In the genomic region with DNA sequence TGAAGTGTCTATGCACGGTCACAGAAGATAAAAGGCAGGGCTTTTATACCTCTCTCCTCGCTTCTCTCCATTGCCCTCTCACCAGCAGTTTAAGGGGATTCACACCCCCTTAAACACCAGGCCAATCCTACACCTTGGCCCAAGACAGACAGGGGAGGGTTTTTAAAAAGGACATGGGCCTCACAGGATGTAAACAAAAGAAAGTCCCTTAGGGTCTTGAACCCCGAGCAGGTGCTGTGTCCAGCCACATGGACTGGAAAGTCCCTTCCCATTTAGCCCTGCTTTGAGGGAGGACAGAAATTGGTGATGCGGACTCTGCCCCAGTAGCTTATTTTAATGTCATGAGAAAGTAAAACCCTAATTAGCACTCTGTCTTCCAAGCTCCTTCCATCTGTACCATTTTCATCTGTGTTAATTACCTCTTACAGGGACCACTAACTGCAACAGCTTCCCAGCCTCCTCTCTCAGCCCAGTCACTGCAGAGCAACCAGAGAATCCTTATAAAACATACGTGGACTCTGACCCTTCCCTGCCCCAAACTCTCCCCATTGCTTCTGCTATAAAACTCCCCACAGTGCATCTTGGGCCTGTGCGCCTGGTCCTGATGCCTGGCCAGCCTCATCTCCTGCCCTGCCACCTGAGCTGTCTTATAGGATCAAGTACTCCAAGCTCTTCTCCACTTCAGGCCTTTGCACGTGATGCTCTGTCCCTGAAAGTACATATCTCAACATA, we compare ENCODE assay signal across 14 cellular contexts.
"Had no signal": no experiment of that assay in that cellular context is flagged by ENCODE, and none has a peak within 500 bp of the region (broad histone marks: within the 10 kb centered on the region; RNA-seq: fewer than 3 reads in every experiment).

No MANE protein-coding gene starts in this region.

- H2AFZ ChIP-seq: parathyroid adenoma had no signal

- H3K27ac Mint-ChIP-seq: activated CD8-positive, alpha-beta T cell treated with anti-CD3 and anti-CD28 coated beads for 36 hours; endodermal cell had no signal

- H3K27me3 ChIP-seq: brain microvascular endothelial cell, uterus had no signal

- DNase-seq: activated CD8-positive, alpha-beta memory T cell treated with anti-CD3 and anti-CD28 coated beads, Interleukin-2, amount 50 U/mL, for 48 hours; activated CD8-positive, alpha-beta T cell treated with anti-CD3 and anti-CD28 coated beads for 36 hours; activated naive CD4-positive, alpha-beta T cell treated with anti-CD3 and anti-CD28 coated beads, Interleukin-2, amount 50 U/mL, for 16 hours; brain microvascular endothelial cell; cerebellar nuclear complex; dermis blood vessel endothelial cell; endodermal cell; left ventricle myocardium superior; stimulated activated CD4-positive, alpha-beta T cell treated with anti-CD3 and anti-CD28 coated beads, Interleukin-15, amount 100 ng/mL, for 24 hours; stimulated activated CD4-positive, alpha-beta T cell treated with anti-CD3 and anti-CD28 coated beads, Interleukin-4, amount 100 ng/mL, for 24 hours; T1000; uterus had no signal

- H3K36me3 ChIP-seq: brain microvascular endothelial cell, tibial artery, uterus had no signal

- H3K9ac ChIP-seq: parathyroid adenoma had no signal

- H3K27ac ChIP-seq: brain microvascular endothelial cell, parathyroid adenoma, tibial artery, uterus had no signal

- H3K9me3 ChIP-seq: tibial artery, uterus had no signal

- H3K27me3 Mint-ChIP-seq: activated CD8-positive, alpha-beta T cell treated with anti-CD3 and anti-CD28 coated beads for 36 hours had no signal

- H3K9me3 Mint-ChIP-seq: activated CD8-positive, alpha-beta T cell treated with anti-CD3 and anti-CD28 coated beads for 36 hours; endodermal cell had no signal

- H3K79me2 ChIP-seq: parathyroid adenoma had no signal

- H3K4me3 ChIP-seq: tibial artery, uterus had no signal

- H3K4me1 ChIP-seq: tibial artery, uterus had no signal

- H3K4me3 Mint-ChIP-seq: activated CD8-positive, alpha-beta T cell treated with anti-CD3 and anti-CD28 coated beads for 36 hours; endodermal cell had no signal
